Comparison of ENCODE assay signal across 1 cellular context in the genomic region with DNA sequence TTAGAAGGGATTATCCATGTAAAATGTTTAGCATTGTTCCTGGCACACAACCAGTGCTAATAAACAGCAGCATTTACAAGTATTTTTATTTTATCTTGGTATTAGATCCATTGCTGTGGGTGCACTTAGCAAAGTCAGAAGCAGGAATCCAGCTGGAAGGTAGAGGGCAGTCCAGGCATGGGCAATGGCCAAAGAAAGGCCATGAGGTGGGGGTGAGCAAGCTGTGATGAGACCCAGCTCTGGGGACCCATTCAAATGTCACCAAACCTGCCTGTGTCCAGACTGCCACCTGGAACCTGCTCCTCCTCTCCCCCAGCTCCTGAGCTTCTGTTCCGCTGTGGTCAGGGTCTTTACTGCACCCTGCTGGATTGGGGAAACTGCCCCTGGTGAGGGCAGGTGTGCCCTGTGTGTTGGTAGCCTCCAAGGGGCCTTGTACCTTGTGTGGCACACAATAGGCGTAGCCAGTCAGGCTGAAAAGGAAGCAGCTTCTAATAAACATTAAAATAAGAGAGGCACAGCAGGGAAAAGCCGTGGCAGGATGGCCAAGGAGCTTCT.
TF ChIP-seq lines count a peak whose summit lies in the region.

No MANE protein-coding gene starts in this region.

TF ChIP-seq in Ishikawa, 13 proteins besides CTCF, POLR2A, EP300 and RAD21 (continued from another document):
- TF ChIP-seq, protein P1, sequence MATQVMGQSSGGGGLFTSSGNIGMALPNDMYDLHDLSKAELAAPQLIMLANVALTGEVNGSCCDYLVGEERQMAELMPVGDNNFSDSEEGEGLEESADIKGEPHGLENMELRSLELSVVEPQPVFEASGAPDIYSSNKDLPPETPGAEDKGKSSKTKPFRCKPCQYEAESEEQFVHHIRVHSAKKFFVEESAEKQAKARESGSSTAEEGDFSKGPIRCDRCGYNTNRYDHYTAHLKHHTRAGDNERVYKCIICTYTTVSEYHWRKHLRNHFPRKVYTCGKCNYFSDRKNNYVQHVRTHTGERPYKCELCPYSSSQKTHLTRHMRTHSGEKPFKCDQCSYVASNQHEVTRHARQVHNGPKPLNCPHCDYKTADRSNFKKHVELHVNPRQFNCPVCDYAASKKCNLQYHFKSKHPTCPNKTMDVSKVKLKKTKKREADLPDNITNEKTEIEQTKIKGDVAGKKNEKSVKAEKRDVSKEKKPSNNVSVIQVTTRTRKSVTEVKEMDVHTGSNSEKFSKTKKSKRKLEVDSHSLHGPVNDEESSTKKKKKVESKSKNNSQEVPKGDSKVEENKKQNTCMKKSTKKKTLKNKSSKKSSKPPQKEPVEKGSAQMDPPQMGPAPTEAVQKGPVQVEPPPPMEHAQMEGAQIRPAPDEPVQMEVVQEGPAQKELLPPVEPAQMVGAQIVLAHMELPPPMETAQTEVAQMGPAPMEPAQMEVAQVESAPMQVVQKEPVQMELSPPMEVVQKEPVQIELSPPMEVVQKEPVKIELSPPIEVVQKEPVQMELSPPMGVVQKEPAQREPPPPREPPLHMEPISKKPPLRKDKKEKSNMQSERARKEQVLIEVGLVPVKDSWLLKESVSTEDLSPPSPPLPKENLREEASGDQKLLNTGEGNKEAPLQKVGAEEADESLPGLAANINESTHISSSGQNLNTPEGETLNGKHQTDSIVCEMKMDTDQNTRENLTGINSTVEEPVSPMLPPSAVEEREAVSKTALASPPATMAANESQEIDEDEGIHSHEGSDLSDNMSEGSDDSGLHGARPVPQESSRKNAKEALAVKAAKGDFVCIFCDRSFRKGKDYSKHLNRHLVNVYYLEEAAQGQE (IDR thresholded peaks at IDR 0.05; ENCODE audit: low read depth), result no peak
- TF ChIP-seq, protein P2, sequence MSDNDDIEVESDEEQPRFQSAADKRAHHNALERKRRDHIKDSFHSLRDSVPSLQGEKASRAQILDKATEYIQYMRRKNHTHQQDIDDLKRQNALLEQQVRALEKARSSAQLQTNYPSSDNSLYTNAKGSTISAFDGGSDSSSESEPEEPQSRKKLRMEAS (IDR thresholded peaks at IDR 0.05), result no peak
- TF ChIP-seq ZBTB7A (IDR thresholded peaks at IDR 0.05; ENCODE audit: low read depth) (no peak), NFIC (IDR thresholded peaks at IDR 0.05) (no peak), TAF1 (IDR thresholded peaks at IDR 0.05; ENCODE audit: low read depth) (no peak), TEAD4 (IDR thresholded peaks at IDR 0.05) (no peak), YY1 (IDR thresholded peaks at IDR 0.05; ENCODE audit: low read depth) (no peak), CREB1 (IDR thresholded peaks at IDR 0.05; ENCODE audit: low read depth) (no peak), CEBPB (IDR thresholded peaks at IDR 0.05) (no peak), EGR1 (IDR thresholded peaks at IDR 0.05) (no peak), FOXM1 (IDR thresholded peaks at IDR 0.05; ENCODE audit: borderline replicate concordance, low read depth) (no peak)
- TF ChIP-seq, protein P3, sequence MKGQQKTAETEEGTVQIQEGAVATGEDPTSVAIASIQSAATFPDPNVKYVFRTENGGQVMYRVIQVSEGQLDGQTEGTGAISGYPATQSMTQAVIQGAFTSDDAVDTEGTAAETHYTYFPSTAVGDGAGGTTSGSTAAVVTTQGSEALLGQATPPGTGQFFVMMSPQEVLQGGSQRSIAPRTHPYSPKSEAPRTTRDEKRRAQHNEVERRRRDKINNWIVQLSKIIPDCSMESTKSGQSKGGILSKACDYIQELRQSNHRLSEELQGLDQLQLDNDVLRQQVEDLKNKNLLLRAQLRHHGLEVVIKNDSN (IDR thresholded peaks at IDR 0.05), result no peak
